Comparison of ENCODE assay signal across 22 cellular contexts in genomic region chr1:52119291-52119690, GRCh38.
"Had no signal": no experiment of that assay in that cellular context is flagged by ENCODE, and none has a peak within 500 bp of the region (broad histone marks: within the 10 kb centered on the region; RNA-seq: fewer than 3 reads in every experiment).

No MANE protein-coding gene starts in this region.

- DNase-seq: activated CD4-positive, alpha-beta T cell treated with anti-CD3 and anti-CD28 coated beads, Interleukin-2, amount 10 ng/mL, durations not matched to agents 7 days and 5 days; activated CD8-positive, alpha-beta T cell treated with anti-CD3 and anti-CD28 coated beads, Interleukin-2, amount 10 ng/mL, durations not matched to agents 7 days and 5 days; activated gamma-delta T cell; activated naive CD4-positive, alpha-beta T cell treated with anti-CD3 and anti-CD28 coated beads, Interleukin-2, amount 50 U/mL, for 16 hours; activated naive CD8-positive, alpha-beta T cell treated with anti-CD3 and anti-CD28 coated beads, Interleukin-2, amount 50 U/mL, for 24 hours; body of pancreas; cortex of kidney; kidney; lower lobe of right lung; naive B cell; retina; sigmoid colon; stimulated activated CD4-positive, alpha-beta T cell treated with anti-CD3 and anti-CD28 coated beads, Interleukin-2, amount 100 ng/mL, for 48 hours; stimulated activated CD8-positive, alpha-beta memory T cell treated with anti-CD3 and anti-CD28 coated beads, Interleukin-4, amount 100 ng/mL, for 48 hours; stimulated activated naive B cell treated with anti-CD40 and anti-IgM and Interleukin-4, amounts not matched to agents 10 μg/mL and 1 μg/mL and 100 μg/mL, for 72 hours; T-helper 17 cell had no signal

- H3K4me3 ChIP-seq: body of pancreas, cardiac muscle cell, gastroesophageal sphincter, lower lobe of right lung, sigmoid colon, thoracic aorta had no signal

- ATAC-seq: activated CD4-positive, CD25-positive, alpha-beta regulatory T cell treated with anti-CD3 and anti-CD28 coated beads, Interleukin-2, amount 50 U/mL, for 24 hours; activated CD8-positive, alpha-beta T cell treated with anti-CD3 and anti-CD28 coated beads, Interleukin-2, amount 10 ng/mL, durations not matched to agents 7 days and 5 days; activated naive CD8-positive, alpha-beta T cell treated with anti-CD3 and anti-CD28 coated beads, Interleukin-2, amount 50 U/mL, for 24 hours; body of pancreas; gastroesophageal sphincter; left lobe of liver; lower lobe of right lung; stimulated activated naive B cell treated with anti-CD40 and anti-IgM and Interleukin-4, amounts not matched to agents 10 μg/mL and 1 μg/mL and 100 μg/mL, for 72 hours; T-helper 17 cell had no signal

- H3K9me3 ChIP-seq: body of pancreas, gastroesophageal sphincter, lower lobe of right lung, sigmoid colon, thoracic aorta had no signal

- H3K36me3 ChIP-seq: cardiac muscle cell, gastroesophageal sphincter, lower lobe of right lung, sigmoid colon, thoracic aorta had no signal

- H3K27ac ChIP-seq: body of pancreas, cardiac muscle cell, epithelial cell of prostate, gastroesophageal sphincter, lower lobe of right lung, sigmoid colon, thoracic aorta had no signal

- H3K27me3 ChIP-seq: body of pancreas, cardiac muscle cell, sigmoid colon had no signal

- H3K4me1 ChIP-seq: gastroesophageal sphincter, lower lobe of right lung, sigmoid colon had no signal
